1 cellular context compared by ENCODE assay signal in genomic region chr13:114127473-114128347, GRCh38.
TF ChIP-seq lines count a peak whose summit lies in the region.

No MANE protein-coding gene starts in this region.

TF ChIP-seq in GM23338, 12 proteins besides CTCF, POLR2A, EP300 and RAD21 (continued from another document):
- TF ChIP-seq ZNF462 (CRISPR knock-in tag; IDR thresholded peaks at IDR 0.05) (no peak), CREB1 (CRISPR knock-in tag; IDR thresholded peaks at IDR 0.05; ENCODE audit: low read depth) (no peak), POLR2AphosphoS5 (IDR thresholded peaks at IDR 0.05; ENCODE audit: low read depth) (no peak), EZH2 (IDR thresholded peaks at IDR 0.05; ENCODE audit: low read depth, unreplicated experiment) (no peak), REST (IDR thresholded peaks at IDR 0.05; ENCODE audit: unreplicated experiment) (no peak)
